Comparison of ENCODE assay signal across 8 cellular contexts in genomic region chr3:170180107-170180951, GRCh38.
A peak's percentile ranks its signal among the peaks of the same experiment; 100 is the strongest.
DNase-seq lines count a peak whose midpoint lies in the region; ATAC-seq and TF ChIP-seq lines count a peak whose summit lies in the region.

No MANE protein-coding gene starts in this region.

- H3F3A ChIP-seq in DOHH2 (ENCODE audit: control insufficient read depth, insufficient read depth), result no peaks in the 10 kb centered on the region

- H3K27me3 ChIP-seq in DOHH2 (ENCODE audit: control insufficient read depth, low read length) (no peaks in the 10 kb centered on the region), neutrophil (no peaks in the 10 kb centered on the region)

- H3K9me2 ChIP-seq in DOHH2 (replicated peaks; ENCODE audit: control insufficient read depth, low read length), result no peaks in the 10 kb centered on the region

- peak overlapping the region; percentile 59 for H3K27ac ChIP-seq in DOHH2 (ENCODE audit: low read depth, low read length)
- H3K27ac ChIP-seq in VCaP, result peak overlapping the region; percentile 93
- peak overlapping the region; percentile 97 for H3K27ac ChIP-seq in neutrophil

- H3K9me3 ChIP-seq in DOHH2 (ENCODE audit: control insufficient read depth, insufficient read depth, low read length) (no peaks in the 10 kb centered on the region), neutrophil (no peaks in the 10 kb centered on the region)

- no peak for TF ChIP-seq CTCF in DOHH2 (IDR thresholded peaks at IDR 0.05; ENCODE audit: low read depth, low read length, poor library complexity, severe bottlenecking)
- no peak for TF ChIP-seq CTCF in VCaP (conservative IDR thresholded peaks at IDR 0.05)
- TF ChIP-seq CTCF in neutrophil (IDR thresholded peaks at IDR 0.05), result no peak

- ATAC-seq in GM19455 (IDR thresholded peaks at IDR 0.05; ENCODE audit: unreplicated experiment) (peak; percentile 21), HG03469 (IDR thresholded peaks at IDR 0.05; ENCODE audit: unreplicated experiment) (peak; percentile 15)

- peaks cover 51% of the 10 kb centered on the region for H3K79me2 ChIP-seq in DOHH2 (ENCODE audit: control insufficient read depth, low read length)

- H3K4me3 ChIP-seq in DOHH2 (ENCODE audit: low read length) (peak overlapping the region; percentile 91), neutrophil (ENCODE audit: low read depth in 1 of 2, low read length in 1 of 2) (peak overlapping the region; percentile 94 to 98)

- peaks cover 3% of the 10 kb centered on the region; the same call in 1 of the 2 replicates for H4K20me1 ChIP-seq in DOHH2 (ENCODE audit: control insufficient read depth, insufficient read depth, low read depth, low read length)

- H3K4me2 ChIP-seq in DOHH2 (ENCODE audit: low read length), result peak overlapping the region; percentile 87

- peaks cover 55% of the 10 kb centered on the region for H3K36me3 ChIP-seq in DOHH2 (ENCODE audit: control insufficient read depth, low read length)
- H3K36me3 ChIP-seq in neutrophil, result peaks cover 26% of the 10 kb centered on the region

- H3K4me1 ChIP-seq in DOHH2 (ENCODE audit: control insufficient read depth, low read length), result peaks cover 21% of the 10 kb centered on the region
- H3K4me1 ChIP-seq in neutrophil (ENCODE audit: control insufficient read depth in 1 of 2, insufficient read depth in 1 of 2, low read depth in 1 of 2, low read length in 1 of 2), result peaks cover 32% of the 10 kb centered on the region in 2 experiments

- DNase-seq in fibroblast of peridontal ligament (ENCODE audit: extremely low read depth) (peak; percentile 51), NCI-H446 (lab: John Stamatoyannopoulos, UW) (no peak), amniotic stem cell (lab: John Stamatoyannopoulos, UW) (no peak)
